1 cellular context compared by ENCODE assay signal in the genomic region with DNA sequence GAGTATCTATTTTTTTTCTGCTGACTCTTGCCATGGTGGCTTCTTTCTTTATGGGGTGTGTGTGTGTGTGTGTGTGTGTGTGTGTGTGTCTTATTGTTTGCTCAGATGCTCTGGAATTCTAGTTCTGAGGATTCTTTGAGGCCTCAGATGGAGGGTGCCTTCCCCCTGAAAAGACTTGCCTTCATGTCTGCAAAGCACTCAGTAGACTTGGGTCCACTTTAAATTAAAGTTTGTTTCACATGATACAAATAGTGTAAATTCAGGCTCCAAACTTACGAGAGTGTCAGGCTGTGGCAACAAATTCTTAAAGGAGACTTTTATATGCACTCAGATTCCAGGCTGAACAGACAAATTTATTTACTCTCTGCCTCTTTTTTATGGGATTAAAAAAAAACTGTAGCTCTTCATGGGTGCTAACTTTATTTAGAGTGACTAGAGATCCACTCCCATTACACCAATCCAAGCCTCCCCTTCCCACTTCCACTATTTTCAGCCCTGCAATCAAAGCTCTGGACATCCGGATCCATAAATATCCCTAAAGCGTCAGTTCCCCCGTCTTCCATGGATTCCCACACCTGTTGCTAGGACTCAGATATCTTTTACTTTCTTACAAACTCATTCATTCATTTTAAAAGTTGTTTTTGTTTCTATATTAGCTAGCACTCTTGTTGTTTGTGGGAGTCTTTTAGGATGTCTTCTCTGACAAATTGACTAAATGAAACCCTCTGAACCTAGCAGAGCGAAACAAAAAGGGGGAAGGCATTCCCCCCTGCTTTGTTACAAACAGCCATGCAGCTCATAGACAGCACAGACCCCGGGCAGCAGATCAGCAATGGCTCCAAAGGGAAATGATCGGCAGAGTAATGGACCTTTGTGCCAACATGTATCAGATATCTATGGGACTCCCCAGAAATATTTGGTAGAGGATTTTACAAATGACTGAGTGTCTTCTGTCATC.
TF ChIP-seq lines count a peak whose summit lies in the region.

No MANE protein-coding gene starts in this region.

TF ChIP-seq in HepG2, 621 proteins besides CTCF, POLR2A, EP300 and RAD21:
- no peak for TF ChIP-seq ZNF703 (CRISPR knock-in tag; IDR thresholded peaks at IDR 0.05; ENCODE audit: borderline replicate concordance)
- TF ChIP-seq YY1 (IDR thresholded peaks at IDR 0.05; ENCODE audit: insufficient read depth, insufficient replicate concordance, low read depth, low read length) = no peak
- TF ChIP-seq, protein P1, sequence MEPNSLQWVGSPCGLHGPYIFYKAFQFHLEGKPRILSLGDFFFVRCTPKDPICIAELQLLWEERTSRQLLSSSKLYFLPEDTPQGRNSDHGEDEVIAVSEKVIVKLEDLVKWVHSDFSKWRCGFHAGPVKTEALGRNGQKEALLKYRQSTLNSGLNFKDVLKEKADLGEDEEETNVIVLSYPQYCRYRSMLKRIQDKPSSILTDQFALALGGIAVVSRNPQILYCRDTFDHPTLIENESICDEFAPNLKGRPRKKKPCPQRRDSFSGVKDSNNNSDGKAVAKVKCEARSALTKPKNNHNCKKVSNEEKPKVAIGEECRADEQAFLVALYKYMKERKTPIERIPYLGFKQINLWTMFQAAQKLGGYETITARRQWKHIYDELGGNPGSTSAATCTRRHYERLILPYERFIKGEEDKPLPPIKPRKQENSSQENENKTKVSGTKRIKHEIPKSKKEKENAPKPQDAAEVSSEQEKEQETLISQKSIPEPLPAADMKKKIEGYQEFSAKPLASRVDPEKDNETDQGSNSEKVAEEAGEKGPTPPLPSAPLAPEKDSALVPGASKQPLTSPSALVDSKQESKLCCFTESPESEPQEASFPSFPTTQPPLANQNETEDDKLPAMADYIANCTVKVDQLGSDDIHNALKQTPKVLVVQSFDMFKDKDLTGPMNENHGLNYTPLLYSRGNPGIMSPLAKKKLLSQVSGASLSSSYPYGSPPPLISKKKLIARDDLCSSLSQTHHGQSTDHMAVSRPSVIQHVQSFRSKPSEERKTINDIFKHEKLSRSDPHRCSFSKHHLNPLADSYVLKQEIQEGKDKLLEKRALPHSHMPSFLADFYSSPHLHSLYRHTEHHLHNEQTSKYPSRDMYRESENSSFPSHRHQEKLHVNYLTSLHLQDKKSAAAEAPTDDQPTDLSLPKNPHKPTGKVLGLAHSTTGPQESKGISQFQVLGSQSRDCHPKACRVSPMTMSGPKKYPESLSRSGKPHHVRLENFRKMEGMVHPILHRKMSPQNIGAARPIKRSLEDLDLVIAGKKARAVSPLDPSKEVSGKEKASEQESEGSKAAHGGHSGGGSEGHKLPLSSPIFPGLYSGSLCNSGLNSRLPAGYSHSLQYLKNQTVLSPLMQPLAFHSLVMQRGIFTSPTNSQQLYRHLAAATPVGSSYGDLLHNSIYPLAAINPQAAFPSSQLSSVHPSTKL (CRISPR knock-in tag; IDR thresholded peaks at IDR 0.05) = no peak
- no peak for TF ChIP-seq RFX1 (IDR thresholded peaks at IDR 0.05)
- TF ChIP-seq, protein P2, sequence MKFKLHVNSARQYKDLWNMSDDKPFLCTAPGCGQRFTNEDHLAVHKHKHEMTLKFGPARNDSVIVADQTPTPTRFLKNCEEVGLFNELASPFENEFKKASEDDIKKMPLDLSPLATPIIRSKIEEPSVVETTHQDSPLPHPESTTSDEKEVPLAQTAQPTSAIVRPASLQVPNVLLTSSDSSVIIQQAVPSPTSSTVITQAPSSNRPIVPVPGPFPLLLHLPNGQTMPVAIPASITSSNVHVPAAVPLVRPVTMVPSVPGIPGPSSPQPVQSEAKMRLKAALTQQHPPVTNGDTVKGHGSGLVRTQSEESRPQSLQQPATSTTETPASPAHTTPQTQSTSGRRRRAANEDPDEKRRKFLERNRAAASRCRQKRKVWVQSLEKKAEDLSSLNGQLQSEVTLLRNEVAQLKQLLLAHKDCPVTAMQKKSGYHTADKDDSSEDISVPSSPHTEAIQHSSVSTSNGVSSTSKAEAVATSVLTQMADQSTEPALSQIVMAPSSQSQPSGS (CRISPR knock-in tag; IDR thresholded peaks at IDR 0.05) = no peak
- no peak for TF ChIP-seq TMF1 (CRISPR knock-in tag; IDR thresholded peaks at IDR 0.05; ENCODE audit: low read depth)
- TF ChIP-seq FOXO1 (CRISPR knock-in tag; IDR thresholded peaks at IDR 0.05) = no peak
- TF ChIP-seq TRIM24 (CRISPR knock-in tag; IDR thresholded peaks at IDR 0.05) = no peak
- TF ChIP-seq KLF9 (CRISPR knock-in tag; IDR thresholded peaks at IDR 0.05; ENCODE audit: low read depth) = no peak
- TF ChIP-seq, protein P3, sequence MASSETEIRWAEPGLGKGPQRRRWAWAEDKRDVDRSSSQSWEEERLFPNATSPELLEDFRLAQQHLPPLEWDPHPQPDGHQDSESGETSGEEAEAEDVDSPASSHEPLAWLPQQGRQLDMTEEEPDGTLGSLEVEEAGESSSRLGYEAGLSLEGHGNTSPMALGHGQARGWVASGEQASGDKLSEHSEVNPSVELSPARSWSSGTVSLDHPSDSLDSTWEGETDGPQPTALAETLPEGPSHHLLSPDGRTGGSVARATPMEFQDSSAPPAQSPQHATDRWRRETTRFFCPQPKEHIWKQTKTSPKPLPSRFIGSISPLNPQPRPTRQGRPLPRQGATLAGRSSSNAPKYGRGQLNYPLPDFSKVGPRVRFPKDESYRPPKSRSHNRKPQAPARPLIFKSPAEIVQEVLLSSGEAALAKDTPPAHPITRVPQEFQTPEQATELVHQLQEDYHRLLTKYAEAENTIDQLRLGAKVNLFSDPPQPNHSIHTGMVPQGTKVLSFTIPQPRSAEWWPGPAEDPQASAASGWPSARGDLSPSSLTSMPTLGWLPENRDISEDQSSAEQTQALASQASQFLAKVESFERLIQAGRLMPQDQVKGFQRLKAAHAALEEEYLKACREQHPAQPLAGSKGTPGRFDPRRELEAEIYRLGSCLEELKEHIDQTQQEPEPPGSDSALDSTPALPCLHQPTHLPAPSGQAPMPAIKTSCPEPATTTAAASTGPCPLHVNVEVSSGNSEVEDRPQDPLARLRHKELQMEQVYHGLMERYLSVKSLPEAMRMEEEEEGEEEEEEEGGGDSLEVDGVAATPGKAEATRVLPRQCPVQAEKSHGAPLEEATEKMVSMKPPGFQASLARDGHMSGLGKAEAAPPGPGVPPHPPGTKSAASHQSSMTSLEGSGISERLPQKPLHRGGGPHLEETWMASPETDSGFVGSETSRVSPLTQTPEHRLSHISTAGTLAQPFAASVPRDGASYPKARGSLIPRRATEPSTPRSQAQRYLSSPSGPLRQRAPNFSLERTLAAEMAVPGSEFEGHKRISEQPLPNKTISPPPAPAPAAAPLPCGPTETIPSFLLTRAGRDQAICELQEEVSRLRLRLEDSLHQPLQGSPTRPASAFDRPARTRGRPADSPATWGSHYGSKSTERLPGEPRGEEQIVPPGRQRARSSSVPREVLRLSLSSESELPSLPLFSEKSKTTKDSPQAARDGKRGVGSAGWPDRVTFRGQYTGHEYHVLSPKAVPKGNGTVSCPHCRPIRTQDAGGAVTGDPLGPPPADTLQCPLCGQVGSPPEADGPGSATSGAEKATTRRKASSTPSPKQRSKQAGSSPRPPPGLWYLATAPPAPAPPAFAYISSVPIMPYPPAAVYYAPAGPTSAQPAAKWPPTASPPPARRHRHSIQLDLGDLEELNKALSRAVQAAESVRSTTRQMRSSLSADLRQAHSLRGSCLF (CRISPR knock-in tag; IDR thresholded peaks at IDR 0.05; ENCODE audit: borderline replicate concordance) = no peak
- no peak for TF ChIP-seq HNRNPH1 (optimal IDR thresholded peaks at IDR 0.05; ENCODE audit: low read depth, low read length)
- TF ChIP-seq, protein P4, sequence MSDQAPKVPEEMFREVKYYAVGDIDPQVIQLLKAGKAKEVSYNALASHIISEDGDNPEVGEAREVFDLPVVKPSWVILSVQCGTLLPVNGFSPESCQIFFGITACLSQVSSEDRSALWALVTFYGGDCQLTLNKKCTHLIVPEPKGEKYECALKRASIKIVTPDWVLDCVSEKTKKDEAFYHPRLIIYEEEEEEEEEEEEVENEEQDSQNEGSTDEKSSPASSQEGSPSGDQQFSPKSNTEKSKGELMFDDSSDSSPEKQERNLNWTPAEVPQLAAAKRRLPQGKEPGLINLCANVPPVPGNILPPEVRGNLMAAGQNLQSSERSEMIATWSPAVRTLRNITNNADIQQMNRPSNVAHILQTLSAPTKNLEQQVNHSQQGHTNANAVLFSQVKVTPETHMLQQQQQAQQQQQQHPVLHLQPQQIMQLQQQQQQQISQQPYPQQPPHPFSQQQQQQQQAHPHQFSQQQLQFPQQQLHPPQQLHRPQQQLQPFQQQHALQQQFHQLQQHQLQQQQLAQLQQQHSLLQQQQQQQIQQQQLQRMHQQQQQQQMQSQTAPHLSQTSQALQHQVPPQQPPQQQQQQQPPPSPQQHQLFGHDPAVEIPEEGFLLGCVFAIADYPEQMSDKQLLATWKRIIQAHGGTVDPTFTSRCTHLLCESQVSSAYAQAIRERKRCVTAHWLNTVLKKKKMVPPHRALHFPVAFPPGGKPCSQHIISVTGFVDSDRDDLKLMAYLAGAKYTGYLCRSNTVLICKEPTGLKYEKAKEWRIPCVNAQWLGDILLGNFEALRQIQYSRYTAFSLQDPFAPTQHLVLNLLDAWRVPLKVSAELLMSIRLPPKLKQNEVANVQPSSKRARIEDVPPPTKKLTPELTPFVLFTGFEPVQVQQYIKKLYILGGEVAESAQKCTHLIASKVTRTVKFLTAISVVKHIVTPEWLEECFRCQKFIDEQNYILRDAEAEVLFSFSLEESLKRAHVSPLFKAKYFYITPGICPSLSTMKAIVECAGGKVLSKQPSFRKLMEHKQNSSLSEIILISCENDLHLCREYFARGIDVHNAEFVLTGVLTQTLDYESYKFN (CRISPR knock-in tag; conservative IDR thresholded peaks at IDR 0.05) = no peak
